In the genomic region with DNA sequence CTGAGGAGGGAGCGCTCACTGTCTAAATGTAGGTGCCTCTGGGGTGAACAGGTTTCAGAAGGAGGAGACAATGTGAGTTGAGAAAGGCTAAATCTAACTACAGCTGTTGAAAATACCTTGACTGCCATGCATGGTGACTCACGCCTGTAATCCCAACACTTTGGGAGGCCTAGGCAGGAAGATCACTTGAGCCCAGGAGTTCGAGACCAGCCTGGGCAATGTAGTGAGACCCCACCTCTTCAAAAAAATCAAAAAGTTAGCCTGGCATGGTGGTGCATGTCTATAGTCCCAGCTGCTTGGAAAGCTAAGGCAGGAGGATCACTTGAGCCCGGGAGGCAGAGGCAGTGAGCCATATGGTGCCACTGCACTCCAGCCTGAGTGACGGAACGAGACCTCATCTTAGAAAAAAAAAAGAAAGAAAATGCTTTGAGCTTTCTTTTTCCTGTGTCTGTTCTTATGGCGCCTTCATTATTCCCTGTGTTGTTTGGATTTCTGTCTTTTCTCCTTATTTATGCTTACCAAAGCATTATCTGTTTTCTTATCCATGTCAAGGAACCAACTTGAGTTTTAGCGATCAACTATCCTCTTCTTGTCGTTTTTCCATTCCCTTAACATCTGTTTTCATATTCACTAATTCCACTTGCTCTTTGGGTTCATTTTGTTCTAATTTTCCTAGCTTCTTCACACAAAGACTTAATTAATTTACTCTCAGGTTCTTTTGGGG, we compare ENCODE assay signal across 2 cellular contexts.
A peak's percentile ranks its signal among the peaks of the same experiment; 100 is the strongest.
TF ChIP-seq lines count a peak whose summit lies in the region.

No MANE protein-coding gene starts in this region.

TF ChIP-seq in A549, 52 proteins besides CTCF, POLR2A, EP300 and RAD21:
- no peak for TF ChIP-seq JUN (IDR thresholded peaks at IDR 0.05)
- TF ChIP-seq NR3C1 (IDR thresholded peaks at IDR 0.05), result no peak
- TF ChIP-seq MAFK (IDR thresholded peaks at IDR 0.05; ENCODE audit: partially characterized antibody), result peak; percentile 70
- no peak for TF ChIP-seq SMC3 (IDR thresholded peaks at IDR 0.05)
- no peak for TF ChIP-seq ZSCAN20 (CRISPR knock-in tag; IDR thresholded peaks at IDR 0.05)
- TF ChIP-seq JUNB (IDR thresholded peaks at IDR 0.05), result no peak

TF ChIP-seq in IMR-90, 13 proteins besides CTCF, POLR2A, EP300 and RAD21:
- TF ChIP-seq, protein P1, sequence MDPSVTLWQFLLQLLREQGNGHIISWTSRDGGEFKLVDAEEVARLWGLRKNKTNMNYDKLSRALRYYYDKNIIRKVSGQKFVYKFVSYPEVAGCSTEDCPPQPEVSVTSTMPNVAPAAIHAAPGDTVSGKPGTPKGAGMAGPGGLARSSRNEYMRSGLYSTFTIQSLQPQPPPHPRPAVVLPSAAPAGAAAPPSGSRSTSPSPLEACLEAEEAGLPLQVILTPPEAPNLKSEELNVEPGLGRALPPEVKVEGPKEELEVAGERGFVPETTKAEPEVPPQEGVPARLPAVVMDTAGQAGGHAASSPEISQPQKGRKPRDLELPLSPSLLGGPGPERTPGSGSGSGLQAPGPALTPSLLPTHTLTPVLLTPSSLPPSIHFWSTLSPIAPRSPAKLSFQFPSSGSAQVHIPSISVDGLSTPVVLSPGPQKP (IDR thresholded peaks at IDR 0.05; ENCODE audit: borderline replicate concordance, low read depth, low read length), result no peak
- TF ChIP-seq SMC3 (IDR thresholded peaks at IDR 0.05; ENCODE audit: low read depth, low read length) (no peak), CEBPB (IDR thresholded peaks at IDR 0.05; ENCODE audit: low read depth, low read length) (no peak), MAFK (IDR thresholded peaks at IDR 0.05; ENCODE audit: low read depth, low read length) (peak; percentile 74), RCOR1 (IDR thresholded peaks at IDR 0.05; ENCODE audit: insufficient replicate concordance, low read length) (no peak), FOS (IDR thresholded peaks at IDR 0.05; ENCODE audit: low read depth, low read length) (no peak)
- TF ChIP-seq, protein P2, sequence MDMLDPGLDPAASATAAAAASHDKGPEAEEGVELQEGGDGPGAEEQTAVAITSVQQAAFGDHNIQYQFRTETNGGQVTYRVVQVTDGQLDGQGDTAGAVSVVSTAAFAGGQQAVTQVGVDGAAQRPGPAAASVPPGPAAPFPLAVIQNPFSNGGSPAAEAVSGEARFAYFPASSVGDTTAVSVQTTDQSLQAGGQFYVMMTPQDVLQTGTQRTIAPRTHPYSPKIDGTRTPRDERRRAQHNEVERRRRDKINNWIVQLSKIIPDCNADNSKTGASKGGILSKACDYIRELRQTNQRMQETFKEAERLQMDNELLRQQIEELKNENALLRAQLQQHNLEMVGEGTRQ (IDR thresholded peaks at IDR 0.05; ENCODE audit: low read depth, low read length), result no peak
TF ChIP-seq in IMR-90: peak in this region for 1.
